ENCODE assay signal across 8 cellular contexts in genomic region chr3:10738688-10739372, GRCh38.
DNase-seq lines count a peak whose midpoint lies in the region; ATAC-seq and TF ChIP-seq lines count a peak whose summit lies in the region.

No MANE protein-coding gene starts in this region.

- no peak overlapping the region for H3K27ac ChIP-seq in AG04450 (ENCODE audit: low read depth, low read length)
- no peak overlapping the region for H3K27ac ChIP-seq in colonic mucosa

- no peak overlapping the region for H3K9ac ChIP-seq in colonic mucosa (ENCODE audit: low read depth in 2 of 2, low read length in 2 of 2)

- CTCF ChIA-PET in AG04450 (lab: Charles Lee) = interaction anchor here (0.6 to 2.6 kb wide), 33 partner anchors 8 to 475 kb away, joined by 3 to 28 read pairs (median 4); partner anchors contain the start of gene SEC13

- H3K27me3 ChIP-seq in AG04450 (ENCODE audit: control insufficient read depth, insufficient read depth, low read length) = peaks cover 2% of the 10 kb centered on the region
- no peaks in the 10 kb centered on the region for H3K27me3 ChIP-seq in colonic mucosa

- H3K4me3 ChIP-seq in AG04450 (ENCODE audit: low read depth, low read length) (peak overlapping the region; percentile 47), colonic mucosa (no peak overlapping the region)

- intact Hi-C loops in colonic mucosa (cut with DNase I) = loop anchor here (2.0 kb wide), 1 partner anchor 394 kb away; no protein-coding TSS in a partner anchor

- H3K9me3 ChIP-seq in AG04450 (ENCODE audit: control insufficient read depth, insufficient read depth, low read length) (no peaks in the 10 kb centered on the region), colonic mucosa (peaks cover under 1% of the 10 kb centered on the region)

- H3K4me1 ChIP-seq in colonic mucosa = no peaks in the 10 kb centered on the region

- peak; percentile 63 for ATAC-seq in GM19351 (IDR thresholded peaks at IDR 0.05; ENCODE audit: unreplicated experiment)

- TF ChIP-seq CTCF in AG04450 (IDR thresholded peaks at IDR 0.05; ENCODE audit: low read depth, low read length) (peak; percentile 82), colonic mucosa (IDR thresholded peaks at IDR 0.05) (peak; percentile 87)

- POLR2A ChIA-PET in AG04450 (lab: Yijun Ruan, JAX) = no interaction called here

- DNase-seq in AG04450 (ENCODE audit: low read depth, low spot score) = peak; percentile 34
- peak; percentile 61 for DNase-seq in NCI-H2227 treated with DMSO at 0.1 percent for 48 hours (lab: John Stamatoyannopoulos, UW)
- DNase-seq in activated CD4-positive, alpha-beta T cell treated with anti-CD3 and anti-CD28 coated beads for 48 hours = peak; percentile 81
- peak; percentile 64 for DNase-seq in colonic mucosa
- peak; percentile 85 for DNase-seq in left kidney (ENCODE audit: low read depth, low spot score)
- DNase-seq in stimulated activated CD4-positive, alpha-beta T cell treated with anti-CD3 and anti-CD28 coated beads, Interleukin-2, amount 100 ng/mL, for 24 hours = peak; percentile 83 to 85
- DNase-seq in epidermal melanocyte (ENCODE audit: insufficient read length, low spot score) = no peak

- no peaks in the 10 kb centered on the region for H3K36me3 ChIP-seq in colonic mucosa
